ENCODE assay signal across 1 cellular context in the genomic region with DNA sequence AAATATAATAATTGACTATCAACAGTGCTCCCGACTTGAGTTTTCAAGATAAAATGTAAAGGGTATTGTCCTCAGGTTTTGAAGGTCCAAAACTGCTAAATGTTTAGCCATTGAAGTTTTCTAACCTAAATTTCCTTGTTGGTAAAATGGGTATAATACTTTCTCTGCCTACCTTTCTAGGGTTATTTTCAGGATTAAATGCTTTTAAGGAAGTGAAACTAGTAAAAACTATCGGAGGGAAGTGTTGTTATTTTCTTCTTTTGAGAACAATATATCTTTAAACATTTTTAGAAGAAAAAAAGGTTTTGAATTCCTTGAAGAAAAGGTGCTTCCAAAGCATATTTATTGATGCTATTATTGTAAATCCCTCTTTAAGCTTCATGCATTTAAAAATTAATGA.
TF ChIP-seq lines count a peak whose summit lies in the region.

No MANE protein-coding gene starts in this region.

TF ChIP-seq in IMR-90, 13 proteins besides CTCF, POLR2A, EP300 and RAD21 (continued from another document):
- TF ChIP-seq, protein P1, sequence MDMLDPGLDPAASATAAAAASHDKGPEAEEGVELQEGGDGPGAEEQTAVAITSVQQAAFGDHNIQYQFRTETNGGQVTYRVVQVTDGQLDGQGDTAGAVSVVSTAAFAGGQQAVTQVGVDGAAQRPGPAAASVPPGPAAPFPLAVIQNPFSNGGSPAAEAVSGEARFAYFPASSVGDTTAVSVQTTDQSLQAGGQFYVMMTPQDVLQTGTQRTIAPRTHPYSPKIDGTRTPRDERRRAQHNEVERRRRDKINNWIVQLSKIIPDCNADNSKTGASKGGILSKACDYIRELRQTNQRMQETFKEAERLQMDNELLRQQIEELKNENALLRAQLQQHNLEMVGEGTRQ (IDR thresholded peaks at IDR 0.05; ENCODE audit: low read depth, low read length) = no peak
TF ChIP-seq in IMR-90: peak in this region for 0.
